In genomic region chr1:40849801-40850592, GRCh38 we compare ENCODE assay signal across 9 cellular contexts. TPM values are rescaled to one million over a fixed set of nuclear protein-coding genes. Genes with fewer than 3 reads are reported as not detected.
DNase-seq lines count a peak whose midpoint lies in the region; ATAC-seq, FAIRE-seq and TF ChIP-seq lines count a peak whose summit lies in the region.
"Had no signal": no experiment of that assay in that cellular context is flagged by ENCODE, and none has a peak within 500 bp of the region (broad histone marks: within the 10 kb centered on the region; RNA-seq: fewer than 3 reads in every experiment).

No MANE protein-coding gene starts in this region.

- BruUV-seq in HCT116 (replicated peaks; lab: Mats Ljungman, UMichigan), result no TSS peak

- no peaks in the 10 kb centered on the region for H3K27me3 Mint-ChIP-seq in chondrocyte (ENCODE audit: low read depth)

- H3K79me2 ChIP-seq in HCT116 (ENCODE audit: insufficient read depth, low read length), result no peaks in the 10 kb centered on the region

- no peak overlapping the region for H3K9ac ChIP-seq in HCT116 (ENCODE audit: low read length)

- no peaks in the 10 kb centered on the region for H3K9me3 Mint-ChIP-seq in chondrocyte (ENCODE audit: low read depth)
- H3K9me3 Mint-ChIP-seq: dendritic cell treated with granulocyte-macrophage colony-stimulating factor and Interleukin-4, amounts not matched to agents 40 ng/mL and 50 ng/mL, for 4 days had no signal

- H4K20me1 ChIP-seq in HCT116 (ENCODE audit: insufficient read depth), result no peaks in the 10 kb centered on the region

- no peaks in the 10 kb centered on the region for H3K9me3 ChIP-seq in HCT116 (ENCODE audit: control insufficient read depth in 1 of 2, insufficient read depth in 1 of 2, low read depth in 1 of 2, low read length in 2 of 2)
- H3K9me3 ChIP-seq in right lobe of liver, result no peaks in the 10 kb centered on the region

- CTCF ChIA-PET in HCT116 (lab: Charles Lee), result interaction anchor here (0.6 to 8.8 kb wide), 10 partner anchors 8 to 258 kb away, joined by 3 to 202 read pairs (median 5); no protein-coding TSS in a partner anchor

- H3K9me2 ChIP-seq in HCT116 (ENCODE audit: insufficient read depth), result no peaks in the 10 kb centered on the region

- H3K4me1 ChIP-seq in HCT116 (ENCODE audit: control insufficient read depth in 1 of 2, insufficient read depth in 2 of 2, low read length in 2 of 2) (peaks cover 0 to 25% of the 10 kb centered on the region in 2 experiments; a peak in 2 of 4 replicates), right lobe of liver (peaks cover 0 to 6% (median 3%) of the 10 kb centered on the region in 4 donors)

- TF ChIP-seq POLR2A in HCT116 (IDR thresholded peaks at IDR 0.05; ENCODE audit: borderline replicate concordance, extremely low read depth, insufficient read depth, insufficient read length) (no peak), right lobe of liver (IDR thresholded peaks at IDR 0.05) (no peak)

- ATAC-seq in HCT116, result peak; percentile 85
- ATAC-seq in right lobe of liver, result peak; percentile 84 to 90 (median 87)
- ATAC-seq in GM18517 (IDR thresholded peaks at IDR 0.05; ENCODE audit: unreplicated experiment), result no peak

- no peak for FAIRE-seq in D721Med (lab: Jason Lieb, UNC)

- POLR2A ChIA-PET in HCT116 (lab: Charles Lee), result interaction anchor here (1.3 kb wide), 1 partner anchor 99 kb away, joined by 3 read pairs; no protein-coding TSS in a partner anchor

- intact Hi-C loops in HCT116 (cut with micrococcal nuclease), result loop anchor here (1.0 kb wide), 2 partner anchors 76 to 258 kb away; no protein-coding TSS in a partner anchor
- intact Hi-C loops in right lobe of liver (cut with DNase I), result loop anchor here (5.0 to 10.0 kb wide), 4 partner anchors 102 to 225 kb away; no protein-coding TSS in a partner anchor

- RAD21 ChIA-PET in HCT116 (lab: Charles Lee; ENCODE audit: low non-redundant PET in 1 of 2, low total read pairs in 2 of 2, uncharacterized antibody in 2 of 2, unreplicated experiment in 2 of 2), result interaction anchor here (0.6 to 2.5 kb wide), 5 partner anchors 75 to 103 kb away, joined by 3 to 11 read pairs (median 6); no protein-coding TSS in a partner anchor

- H3K27ac ChIP-seq in HCT116 (ENCODE audit: low read depth, low read length) (no peak overlapping the region), right lobe of liver (no peak overlapping the region)

- TF ChIP-seq CTCF in D721Med (IDR thresholded peaks at IDR 0.05; ENCODE audit: insufficient read depth, missing control alignments), result peak; percentile 87
- TF ChIP-seq CTCF in HCT116 (IDR thresholded peaks at IDR 0.05 in 2 of 3, conservative IDR thresholded peaks at IDR 0.05 in 1 of 3; ENCODE audit: borderline replicate concordance in 1 of 3, insufficient read depth in 1 of 3, low read depth in 2 of 3, low read length in 2 of 3), result peak; percentile 85 to 89 (median 86)
- TF ChIP-seq CTCF in chondrocyte (IDR thresholded peaks at IDR 0.05), result peak; percentile 91
- peak; percentile 79 to 90 (median 88) for TF ChIP-seq CTCF in right lobe of liver (IDR thresholded peaks at IDR 0.05)

- no peak overlapping the region for H3K4me3 ChIP-seq in HCT116 (replicated peaks in 1 of 2; ENCODE audit: low read depth in 1 of 2, low read length in 2 of 2)
- no peak overlapping the region for H3K4me3 ChIP-seq in right lobe of liver

- H3K36me3 ChIP-seq in HCT116 (ENCODE audit: control insufficient read depth in 1 of 2, insufficient read depth in 2 of 2, low read length in 2 of 2), result no peaks in the 10 kb centered on the region
- no peaks in the 10 kb centered on the region for H3K36me3 ChIP-seq in right lobe of liver

- WGBS in right lobe of liver (ENCODE audit: insufficient coverage, low coverage, low lambda C conversion rate, missing lambda C conversion rate), result 4% methylated on average over 9 of the region's 12 CpGs

- no peaks in the 10 kb centered on the region for H3K27me3 ChIP-seq in HCT116 (ENCODE audit: insufficient read depth, low read length)
- no peaks in the 10 kb centered on the region for H3K27me3 ChIP-seq in right lobe of liver

- no peak overlapping the region for H3K27ac Mint-ChIP-seq in chondrocyte (ENCODE audit: unreplicated experiment)
- H3K27ac Mint-ChIP-seq: dendritic cell treated with granulocyte-macrophage colony-stimulating factor and Interleukin-4, amounts not matched to agents 40 ng/mL and 50 ng/mL, for 4 days had no signal

- H3K36me3 Mint-ChIP-seq in chondrocyte (ENCODE audit: low read depth), result no peaks in the 10 kb centered on the region

- H2AFZ ChIP-seq in HCT116 (ENCODE audit: low read depth, low read length, poor library complexity, severe bottlenecking), result peak overlapping the region; percentile 79

- no peak overlapping the region for H3K4me3 Mint-ChIP-seq in chondrocyte (ENCODE audit: unreplicated experiment)
- H3K4me3 Mint-ChIP-seq: dendritic cell treated with granulocyte-macrophage colony-stimulating factor and Interleukin-4, amounts not matched to agents 40 ng/mL and 50 ng/mL, for 4 days had no signal

- peak overlapping the region; percentile 22; the same call in 1 of the 2 replicates for H3K4me2 ChIP-seq in HCT116 (ENCODE audit: low read length)

- DNase-seq in D721Med (ENCODE audit: insufficient read length, low spot score), result peak; percentile 58
- DNase-seq in HCT116 (ENCODE audit: low read depth, low spot score), result peak; percentile 46
- DNase-seq in NCI-H2227 treated with DMSO at 0.1 percent for 48 hours (lab: John Stamatoyannopoulos, UW), result peak; percentile 53
- DNase-seq in activated CD4-positive, alpha-beta T cell treated with anti-CD3 and anti-CD28 coated beads for 4 hours, result peak; percentile 71 to 78
- DNase-seq in chondrocyte (ENCODE audit: low spot score), result no peak
- DNase-seq in right lobe of liver, result peak; percentile 72 to 78 (median 73)
- peak; percentile 66 for DNase-seq in stimulated activated CD8-positive, alpha-beta memory T cell treated with anti-CD3 and anti-CD28 coated beads, Interleukin-12 subunit alpha, Interleukin-12 subunit beta, amount 100 ng/mL, for 1 hour (ENCODE audit: low read depth)

- TF ChIP-seq RAD21 in HCT116 (IDR thresholded peaks at IDR 0.05; ENCODE audit: low read depth), result peak; percentile 85

- peaks cover 6% of the 10 kb centered on the region for H3K4me1 Mint-ChIP-seq in chondrocyte (ENCODE audit: low read depth)

TF ChIP-seq in HCT116, 20 proteins besides CTCF, POLR2A, EP300 and RAD21:
- TF ChIP-seq MAX (IDR thresholded peaks at IDR 0.05) (peak; percentile 72; the same call in 1 of the 2 replicates), EZH2phosphoT487 (IDR thresholded peaks at IDR 0.05; ENCODE audit: borderline replicate concordance) (no peak)

RNA-seq across cellular contexts. Expression of gene CITED4, which starts 12.2 kb away (rescaled TPM):
- total RNA-seq in HCT116 (2021; ENCODE audit: unreplicated experiment) (7.8 TPM), chondrocyte (12.4 to 30.5 TPM (median 30.1 TPM) in 3 replicates), right lobe of liver (100 to 1,000 TPM in 1 of 6 experiments, 10 to 100 TPM in 5; 19.0 to 116 (median 25.8) TPM)
- polyA plus RNA-seq in HCT116 (2012), result 4.3 and 6.8 TPM in 2 replicates
